Comparison of ENCODE assay signal across 16 cellular contexts in the genomic region with DNA sequence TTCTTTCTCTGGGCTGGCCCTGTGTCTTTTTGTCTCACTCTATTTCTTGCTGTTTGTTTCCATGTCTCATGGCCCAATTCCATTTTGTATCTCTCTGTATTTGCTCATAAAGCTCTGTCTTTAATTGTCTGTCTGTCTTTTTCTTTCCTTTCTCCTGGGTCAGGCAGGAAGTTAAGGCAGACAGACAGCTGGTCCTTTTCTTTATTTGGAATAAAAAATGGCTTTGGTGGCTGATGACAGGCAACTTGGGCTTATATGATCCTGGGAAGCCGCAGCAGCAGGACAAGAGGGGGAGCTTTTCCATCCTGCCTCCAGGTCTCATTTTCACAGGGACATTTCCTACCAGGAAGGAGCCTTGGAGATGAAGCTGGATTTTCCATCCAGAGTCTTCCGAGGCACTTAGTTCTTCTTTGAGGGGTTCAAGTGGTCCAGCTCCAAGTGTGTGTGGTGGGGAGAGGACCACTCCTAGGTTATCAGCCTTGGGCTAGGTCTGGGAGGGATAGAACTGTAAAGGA.
DNase-seq lines count a peak whose midpoint lies in the region; ATAC-seq and TF ChIP-seq lines count a peak whose summit lies in the region.
"Had no signal": no experiment of that assay in that cellular context is flagged by ENCODE, and none has a peak within 500 bp of the region (broad histone marks: within the 10 kb centered on the region; RNA-seq: fewer than 3 reads in every experiment).

No MANE protein-coding gene starts in this region.

- H3K36me3 Mint-ChIP-seq in activated naive CD4-positive, alpha-beta T cell treated with anti-CD3 and anti-CD28 coated beads, Interleukin-2, amount 10 ng/mL, durations not matched to agents 7 days and 5 days = no peaks in the 10 kb centered on the region
- H3K36me3 Mint-ChIP-seq: CD14-positive monocyte; CD8-positive, alpha-beta memory T cell had no signal

- DNase-seq in caudate nucleus (lab: John Stamatoyannopoulos, UW) (no peak), dorsolateral prefrontal cortex (no peak), islet precursor cell (peak; percentile 20), substantia nigra (lab: John Stamatoyannopoulos, UW) (no peak)
- no peak for DNase-seq in activated CD8-positive, alpha-beta memory T cell treated with anti-CD3 and anti-CD28 coated beads, Interleukin-2, amount 50 U/mL, for 48 hours
- DNase-seq in activated naive CD4-positive, alpha-beta T cell treated with anti-CD3 and anti-CD28 coated beads, Interleukin-2, amount 10 ng/mL, durations not matched to agents 7 days and 5 days = no peak
- DNase-seq: Caco-2; CD8-positive, alpha-beta memory T cell; DND-41; GDM1; HCEC 1CT; HFFc6 had no signal

- no peaks in the 10 kb centered on the region for H3K4me1 Mint-ChIP-seq in activated naive CD4-positive, alpha-beta T cell treated with anti-CD3 and anti-CD28 coated beads, Interleukin-2, amount 10 ng/mL, durations not matched to agents 7 days and 5 days
- H3K4me1 Mint-ChIP-seq: CD8-positive, alpha-beta memory T cell had no signal

- H3K27me3 ChIP-seq in dorsolateral prefrontal cortex = no peaks in the 10 kb centered on the region

- intact Hi-C loops in dorsolateral prefrontal cortex (cut with DNase I) = loop anchor here in 1 of 2 donors (2.0 kb wide), 1 partner anchor 86 kb away; no protein-coding TSS in a partner anchor

- no peaks in the 10 kb centered on the region for H3K9me3 Mint-ChIP-seq in activated naive CD4-positive, alpha-beta T cell treated with anti-CD3 and anti-CD28 coated beads, Interleukin-2, amount 10 ng/mL, durations not matched to agents 7 days and 5 days

- H3K4me3 ChIP-seq in dorsolateral prefrontal cortex = no peak overlapping the region
- H3K4me3 ChIP-seq: A549 had no signal

- H3K27ac ChIP-seq in caudate nucleus (ENCODE audit: low read depth, low read length) (peak overlapping the region; percentile 97), dorsolateral prefrontal cortex (peak overlapping the region; percentile 45 to 100 (median 98)), substantia nigra (ENCODE audit: low read depth, low read length, poor library complexity, severe bottlenecking) (peak overlapping the region; percentile 93)
- H3K27ac ChIP-seq: A549, HL-60 had no signal

- no peak overlapping the region for H3K27ac Mint-ChIP-seq in activated naive CD4-positive, alpha-beta T cell treated with anti-CD3 and anti-CD28 coated beads, Interleukin-2, amount 10 ng/mL, durations not matched to agents 7 days and 5 days
- H3K27ac Mint-ChIP-seq: CD14-positive monocyte; CD8-positive, alpha-beta memory T cell; HFFc6 had no signal

- H3K27me3 Mint-ChIP-seq in activated naive CD4-positive, alpha-beta T cell treated with anti-CD3 and anti-CD28 coated beads, Interleukin-2, amount 10 ng/mL, durations not matched to agents 7 days and 5 days = no peaks in the 10 kb centered on the region

- ATAC-seq in GM18870 (IDR thresholded peaks at IDR 0.05; ENCODE audit: unreplicated experiment) = no peak
- ATAC-seq: A549 had no signal

- CTCF ChIA-PET in activated naive CD4-positive, alpha-beta T cell treated with anti-CD3 and anti-CD28 coated beads, Interleukin-2, amount 10 ng/mL, durations not matched to agents 7 days and 5 days (lab: Charles Lee) = no interaction called here

- no peak overlapping the region for H3K4me3 Mint-ChIP-seq in activated naive CD4-positive, alpha-beta T cell treated with anti-CD3 and anti-CD28 coated beads, Interleukin-2, amount 10 ng/mL, durations not matched to agents 7 days and 5 days
- H3K4me3 Mint-ChIP-seq: CD14-positive monocyte; CD8-positive, alpha-beta memory T cell; HFFc6 had no signal

- no peak for TF ChIP-seq CTCF in dorsolateral prefrontal cortex (IDR thresholded peaks at IDR 0.05 in 54 of 56, conservative IDR thresholded peaks at IDR 0.05 in 2 of 56; ENCODE audit: low read depth in 1 of 56, partially characterized antibody in 56 of 56)
